In the genomic region with DNA sequence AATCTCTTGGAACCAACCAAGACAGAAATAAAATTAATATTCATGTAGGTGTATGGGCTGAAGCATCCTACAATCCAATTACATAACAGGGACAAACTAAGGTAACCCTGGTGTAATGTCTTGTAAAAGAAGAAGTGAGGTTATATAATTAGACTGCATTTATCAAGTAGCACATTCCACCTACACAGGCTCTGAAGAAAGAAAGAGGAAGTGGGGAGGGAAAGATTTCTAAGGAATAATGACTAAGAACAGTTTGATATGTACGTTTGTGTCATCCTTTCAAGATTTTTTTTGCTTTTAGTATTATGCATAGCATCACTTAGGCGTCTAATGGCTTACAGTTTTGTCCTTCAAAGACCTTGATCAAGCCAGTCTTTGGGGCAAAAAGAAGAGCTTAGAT, we compare ENCODE assay signal across 2 cellular contexts.
TF ChIP-seq lines count a peak whose summit lies in the region.

No MANE protein-coding gene starts in this region.

TF ChIP-seq in K562, 482 proteins besides CTCF, POLR2A, EP300 and RAD21:
- TF ChIP-seq SPI1 (IDR thresholded peaks at IDR 0.05; ENCODE audit: borderline replicate concordance, low read depth, low read length) = peak; percentile 31; the same call in 1 of the 2 replicates
- TF ChIP-seq, protein P1, sequence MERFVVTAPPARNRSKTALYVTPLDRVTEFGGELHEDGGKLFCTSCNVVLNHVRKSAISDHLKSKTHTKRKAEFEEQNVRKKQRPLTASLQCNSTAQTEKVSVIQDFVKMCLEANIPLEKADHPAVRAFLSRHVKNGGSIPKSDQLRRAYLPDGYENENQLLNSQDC (CRISPR knock-in tag; IDR thresholded peaks at IDR 0.05) = no peak
- no peak for TF ChIP-seq CBX1 (IDR thresholded peaks at IDR 0.05; ENCODE audit: low read depth)
- TF ChIP-seq, protein P2, sequence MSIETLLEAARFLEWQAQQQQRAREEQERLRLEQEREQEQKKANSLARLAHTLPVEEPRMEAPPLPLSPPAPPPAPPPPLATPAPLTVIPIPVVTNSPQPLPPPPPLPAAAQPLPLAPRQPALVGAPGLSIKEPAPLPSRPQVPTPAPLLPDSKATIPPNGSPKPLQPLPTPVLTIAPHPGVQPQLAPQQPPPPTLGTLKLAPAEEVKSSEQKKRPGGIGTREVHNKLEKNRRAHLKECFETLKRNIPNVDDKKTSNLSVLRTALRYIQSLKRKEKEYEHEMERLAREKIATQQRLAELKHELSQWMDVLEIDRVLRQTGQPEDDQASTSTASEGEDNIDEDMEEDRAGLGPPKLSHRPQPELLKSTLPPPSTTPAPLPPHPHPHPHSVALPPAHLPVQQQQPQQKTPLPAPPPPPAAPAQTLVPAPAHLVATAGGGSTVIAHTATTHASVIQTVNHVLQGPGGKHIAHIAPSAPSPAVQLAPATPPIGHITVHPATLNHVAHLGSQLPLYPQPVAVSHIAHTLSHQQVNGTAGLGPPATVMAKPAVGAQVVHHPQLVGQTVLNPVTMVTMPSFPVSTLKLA (conservative IDR thresholded peaks at IDR 0.05) = no peak
- no peak for TF ChIP-seq SMC3 (conservative IDR thresholded peaks at IDR 0.05; ENCODE audit: insufficient read depth, low read depth, low read length)
- TF ChIP-seq ZBTB17 (CRISPR knock-in tag; IDR thresholded peaks at IDR 0.05) = no peak
TF ChIP-seq in K562: peak in this region for 1.

TF ChIP-seq in SK-N-SH, 30 proteins besides CTCF, POLR2A, EP300 and RAD21:
- TF ChIP-seq JUND (IDR thresholded peaks at IDR 0.05) (no peak), POLR2AphosphoS5 (IDR thresholded peaks at IDR 0.05; ENCODE audit: low read depth, low read length) (no peak), MXI1 (IDR thresholded peaks at IDR 0.05; ENCODE audit: low read depth, low read length) (no peak)
